18 cellular contexts compared by ENCODE assay signal in genomic region chr10:131198401-131198800, GRCh38.
"Had no signal": no experiment of that assay in that cellular context is flagged by ENCODE, and none has a peak within 500 bp of the region (broad histone marks: within the 10 kb centered on the region; RNA-seq: fewer than 3 reads in every experiment).

No MANE protein-coding gene starts in this region.

- H3K27me3 ChIP-seq: adrenal gland, cardiac muscle cell, foreskin keratinocyte, neural progenitor cell, pancreas, testis had no signal

- H3K9me3 Mint-ChIP-seq: activated CD4-positive, alpha-beta T cell treated with anti-CD3 and anti-CD28 coated beads, Interleukin-2, amount 10 ng/mL, durations not matched to agents 24 days and 14 days; activated naive CD4-positive, alpha-beta T cell treated with anti-CD3 and anti-CD28 coated beads, Interleukin-2, amount 50 U/mL, for 24 hours; stimulated activated naive CD8-positive, alpha-beta T cell treated with anti-CD3 and anti-CD28 coated beads, Interleukin-15, Interleukin-2, amounts not matched to agents 100 ng/mL and 50 ng/mL, for 24 hours; T-helper 2 cell treated with Interferon-gamma antibody and Interleukin-4, amounts not matched to agents 5 μg/mL and 100 μg/mL, for 36 hours had no signal

- H3K4me3 ChIP-seq: adrenal gland, cardiac muscle cell, lung, neural progenitor cell, pancreas, testis had no signal

- H3K4me1 Mint-ChIP-seq: activated CD4-positive, alpha-beta T cell treated with anti-CD3 and anti-CD28 coated beads, Interleukin-2, amount 10 ng/mL, durations not matched to agents 24 days and 14 days; activated naive CD4-positive, alpha-beta T cell treated with anti-CD3 and anti-CD28 coated beads, Interleukin-2, amount 50 U/mL, for 24 hours had no signal

- H3K27ac ChIP-seq: adrenal gland, cardiac muscle cell, foreskin keratinocyte, neural progenitor cell, pancreas, testis had no signal

- FAIRE-seq: pancreas had no signal

- H3K36me3 Mint-ChIP-seq: activated naive CD4-positive, alpha-beta T cell treated with anti-CD3 and anti-CD28 coated beads, Interleukin-2, amount 50 U/mL, for 24 hours; neural progenitor cell had no signal

- ATAC-seq: foreskin keratinocyte, pancreas had no signal

- DNase-seq: activated CD4-positive, alpha-beta T cell treated with anti-CD3 and anti-CD28 coated beads, Interleukin-2, amount 10 ng/mL, durations not matched to agents 24 days and 14 days; activated CD4-positive, CD25-positive, alpha-beta regulatory T cell; activated T-cell treated with anti-CD3 and anti-CD28 coated beads, Interleukin-2, amount 50 U/mL, for 1 hour; cortex of kidney; effector CD8-positive, alpha-beta T cell; foreskin keratinocyte; retina; stimulated activated CD4-positive, alpha-beta T cell treated with anti-CD3 and anti-CD28 coated beads, Interleukin-4, amount 100 ng/mL, for 4 hours; stimulated activated CD8-positive, alpha-beta memory T cell treated with anti-CD3 and anti-CD28 coated beads, Interleukin-4, amount 100 ng/mL, for 48 hours; testis had no signal

- H3K27me3 Mint-ChIP-seq: activated CD4-positive, alpha-beta T cell treated with anti-CD3 and anti-CD28 coated beads, Interleukin-2, amount 10 ng/mL, durations not matched to agents 24 days and 14 days; stimulated activated naive CD8-positive, alpha-beta T cell treated with anti-CD3 and anti-CD28 coated beads, Interleukin-15, Interleukin-2, amounts not matched to agents 100 ng/mL and 50 ng/mL, for 24 hours had no signal

- H3K9me3 ChIP-seq: adrenal gland, pancreas, testis had no signal

- H3K27ac Mint-ChIP-seq: activated CD4-positive, alpha-beta T cell treated with anti-CD3 and anti-CD28 coated beads, Interleukin-2, amount 10 ng/mL, durations not matched to agents 24 days and 14 days; activated naive CD4-positive, alpha-beta T cell treated with anti-CD3 and anti-CD28 coated beads, Interleukin-2, amount 50 U/mL, for 24 hours; neural progenitor cell; stimulated activated naive CD8-positive, alpha-beta T cell treated with anti-CD3 and anti-CD28 coated beads, Interleukin-15, Interleukin-2, amounts not matched to agents 100 ng/mL and 50 ng/mL, for 24 hours; T-helper 2 cell treated with Interferon-gamma antibody and Interleukin-4, amounts not matched to agents 5 μg/mL and 100 μg/mL, for 36 hours had no signal

- H3K4me1 ChIP-seq: adrenal gland, foreskin keratinocyte, pancreas, testis had no signal

- H3K36me3 ChIP-seq: adrenal gland, cardiac muscle cell, neural progenitor cell, pancreas had no signal

- H3K4me3 Mint-ChIP-seq: activated CD4-positive, alpha-beta T cell treated with anti-CD3 and anti-CD28 coated beads, Interleukin-2, amount 10 ng/mL, durations not matched to agents 24 days and 14 days; activated naive CD4-positive, alpha-beta T cell treated with anti-CD3 and anti-CD28 coated beads, Interleukin-2, amount 50 U/mL, for 24 hours; neural progenitor cell; stimulated activated naive CD8-positive, alpha-beta T cell treated with anti-CD3 and anti-CD28 coated beads, Interleukin-15, Interleukin-2, amounts not matched to agents 100 ng/mL and 50 ng/mL, for 24 hours; T-helper 2 cell treated with Interferon-gamma antibody and Interleukin-4, amounts not matched to agents 5 μg/mL and 100 μg/mL, for 36 hours had no signal

- H3K9ac ChIP-seq: neural progenitor cell had no signal
